ENCODE assay signal across 10 cellular contexts in genomic region chr7:30888783-30889182, GRCh38. TPM values are rescaled to one million over a fixed set of nuclear protein-coding genes. Genes with fewer than 3 reads are reported as not detected.
A peak's percentile ranks its signal among the peaks of the same experiment; 100 is the strongest.
DNase-seq lines count a peak whose midpoint lies in the region; ATAC-seq, FAIRE-seq and TF ChIP-seq lines count a peak whose summit lies in the region.
"Had no signal": no experiment of that assay in that cellular context is flagged by ENCODE, and none has a peak within 500 bp of the region (broad histone marks: within the 10 kb centered on the region; RNA-seq: fewer than 3 reads in every experiment).

No MANE protein-coding gene starts in this region.

- no peak overlapping the region for H3K4me3 Mint-ChIP-seq in astrocyte (ENCODE audit: unreplicated experiment)
- no peak overlapping the region for H3K4me3 Mint-ChIP-seq in activated CD8-positive, alpha-beta T cell treated with anti-CD3 and anti-CD28 coated beads, Interleukin-2, amount 10 ng/mL, durations not matched to agents 7 days and 5 days

- no peak for TF ChIP-seq EP300 in transverse colon (IDR thresholded peaks at IDR 0.05; ENCODE audit: low read depth)

- DNase-seq in NCI-H2107 treated with DMSO at 0.1 percent for 48 hours (lab: John Stamatoyannopoulos, UW; ENCODE audit: unreplicated experiment) (peak; percentile 12), NCI-H2107 (lab: John Stamatoyannopoulos, UW) (no peak), astrocyte (ENCODE audit: low read depth) (peak; percentile 94), hepatocyte (ENCODE audit: low spot score) (peak; percentile 55), transverse colon (no peak)
- no peak for DNase-seq in activated CD8-positive, alpha-beta T cell treated with anti-CD3 and anti-CD28 coated beads, Interleukin-2, amount 10 ng/mL, durations not matched to agents 7 days and 5 days
- DNase-seq: 8988T; stimulated activated CD4-positive, alpha-beta T cell treated with anti-CD3 and anti-CD28 coated beads, Interleukin-2, amount 100 ng/mL, for 48 hours had no signal

- intact Hi-C loops in transverse colon (cut with DNase I; ENCODE audit: low total_unique reads), result no loop called here

- H3K36me3 Mint-ChIP-seq in astrocyte (ENCODE audit: low read depth, unreplicated experiment), result peaks cover 7% of the 10 kb centered on the region
- no peaks in the 10 kb centered on the region for H3K36me3 Mint-ChIP-seq in activated CD8-positive, alpha-beta T cell treated with anti-CD3 and anti-CD28 coated beads, Interleukin-2, amount 10 ng/mL, durations not matched to agents 7 days and 5 days (ENCODE audit: low read depth)

- H3K27me3 ChIP-seq in astrocyte (ENCODE audit: insufficient read depth, low read length) (peaks cover 34% of the 10 kb centered on the region), hepatocyte (no peaks in the 10 kb centered on the region), transverse colon (no peaks in the 10 kb centered on the region)

- peaks cover 9% of the 10 kb centered on the region for H4K20me1 ChIP-seq in astrocyte (ENCODE audit: insufficient read depth, low read length)
- H4K20me1 ChIP-seq in hepatocyte (ENCODE audit: insufficient read depth, poor library complexity, severe bottlenecking), result no peaks in the 10 kb centered on the region

- H3K36me3 ChIP-seq in astrocyte (ENCODE audit: insufficient read depth, low read length) (no peaks in the 10 kb centered on the region), hepatocyte (replicated peaks; ENCODE audit: insufficient read depth, low read depth) (no peaks in the 10 kb centered on the region), transverse colon (no peaks in the 10 kb centered on the region)

- 50% methylated on average over 3 of the region's 3 CpGs for WGBS in hepatocyte (ENCODE audit: low lambda C conversion rate, missing lambda C conversion rate)
- 61% methylated on average over 3 of the region's 3 CpGs; no CpG with 5 or more reads in 1 of the 2 donors for WGBS in transverse colon (ENCODE audit: low coverage in 1 of 2), 2 donors

- FAIRE-seq in astrocyte (lab: Jason Lieb, UNC), result peak; percentile 99

- no peak overlapping the region for H3K27ac ChIP-seq in astrocyte (ENCODE audit: low read depth, low read length)
- no peak overlapping the region for H3K27ac ChIP-seq in hepatocyte
- peak overlapping the region in 3 of 4 donors; percentile 3 to 58 (median 31) for H3K27ac ChIP-seq in transverse colon

- H3K4me1 ChIP-seq in astrocyte (ENCODE audit: insufficient read depth, low read length) (peaks cover 20% of the 10 kb centered on the region), hepatocyte (ENCODE audit: insufficient read depth) (peaks cover 10% of the 10 kb centered on the region), transverse colon (peaks cover 0 to 5% (median 0%) of the 10 kb centered on the region in 4 donors)

- H3K27me3 Mint-ChIP-seq in astrocyte (ENCODE audit: low read depth, unreplicated experiment), result peaks cover 29% of the 10 kb centered on the region
- H3K27me3 Mint-ChIP-seq in activated CD8-positive, alpha-beta T cell treated with anti-CD3 and anti-CD28 coated beads, Interleukin-2, amount 10 ng/mL, durations not matched to agents 7 days and 5 days (ENCODE audit: low read depth), result peaks cover 3% of the 10 kb centered on the region

- no peak overlapping the region for H3K4me3 ChIP-seq in astrocyte (ENCODE audit: insufficient read depth, low read depth, low read length)
- H3K4me3 ChIP-seq in hepatocyte, result no peak overlapping the region
- H3K4me3 ChIP-seq in transverse colon, result no peak overlapping the region

- H3K9ac ChIP-seq in astrocyte (ENCODE audit: low read length), result no peak overlapping the region

- no peak overlapping the region for H2AFZ ChIP-seq in astrocyte (ENCODE audit: low read depth, low read length)
- H2AFZ ChIP-seq in hepatocyte, result no peak overlapping the region

- TF ChIP-seq CTCF in astrocyte (IDR thresholded peaks at IDR 0.05; ENCODE audit: insufficient read depth, low read depth, low read length) (no peak), hepatocyte (IDR thresholded peaks at IDR 0.05; ENCODE audit: poor library complexity) (no peak), transverse colon (IDR thresholded peaks at IDR 0.05) (no peak)

- CTCF ChIA-PET in activated CD8-positive, alpha-beta T cell treated with anti-CD3 and anti-CD28 coated beads, Interleukin-2, amount 10 ng/mL, durations not matched to agents 7 days and 5 days (lab: Charles Lee), result no interaction called here

- H3K4me2 ChIP-seq in astrocyte (ENCODE audit: low read length) (peak overlapping the region; percentile 13), hepatocyte (no peak overlapping the region)

- peaks cover 5% of the 10 kb centered on the region for H3K9me3 Mint-ChIP-seq in astrocyte (ENCODE audit: unreplicated experiment)
- no peaks in the 10 kb centered on the region for H3K9me3 Mint-ChIP-seq in activated CD8-positive, alpha-beta T cell treated with anti-CD3 and anti-CD28 coated beads, Interleukin-2, amount 10 ng/mL, durations not matched to agents 7 days and 5 days (ENCODE audit: insufficient read depth)

- H3K9me3 ChIP-seq in astrocyte (ENCODE audit: insufficient read depth, low read depth, low read length), result no peaks in the 10 kb centered on the region
- no peaks in the 10 kb centered on the region for H3K9me3 ChIP-seq in hepatocyte (ENCODE audit: low read depth)
- no peaks in the 10 kb centered on the region for H3K9me3 ChIP-seq in transverse colon

- in situ Hi-C loops in transverse colon (cut with MboI; ENCODE audit: low pct_ligation_motif_present in 1 of 4, low pct_unique_long_range_greater_than_20kb in 1 of 4, low sequenced_read_pairs in 3 of 4), result no loop called here

- POLR2A ChIA-PET in activated CD8-positive, alpha-beta T cell treated with anti-CD3 and anti-CD28 coated beads, Interleukin-2, amount 10 ng/mL, durations not matched to agents 7 days and 5 days (lab: Charles Lee), result no interaction called here

- H3K79me2 ChIP-seq in astrocyte (ENCODE audit: insufficient read depth, low read length) (no peaks in the 10 kb centered on the region), hepatocyte (no peaks in the 10 kb centered on the region)

- H3K4me1 Mint-ChIP-seq in astrocyte (ENCODE audit: low read depth, unreplicated experiment), result peaks cover 17% of the 10 kb centered on the region
- no peaks in the 10 kb centered on the region for H3K4me1 Mint-ChIP-seq in activated CD8-positive, alpha-beta T cell treated with anti-CD3 and anti-CD28 coated beads, Interleukin-2, amount 10 ng/mL, durations not matched to agents 7 days and 5 days (ENCODE audit: low read depth)

- ATAC-seq in activated CD8-positive, alpha-beta T cell treated with anti-CD3 and anti-CD28 coated beads, Interleukin-2, amount 10 ng/mL, durations not matched to agents 7 days and 5 days, result no peak
- ATAC-seq in HG02610 (IDR thresholded peaks at IDR 0.05; ENCODE audit: unreplicated experiment) (no peak), HG02973 (IDR thresholded peaks at IDR 0.05; ENCODE audit: unreplicated experiment) (no peak)

- H3K9me2 ChIP-seq in hepatocyte (replicated peaks; ENCODE audit: insufficient read depth), result no peaks in the 10 kb centered on the region

- peak overlapping the region; percentile 67 for H3K27ac Mint-ChIP-seq in astrocyte (ENCODE audit: unreplicated experiment)
- no peak overlapping the region for H3K27ac Mint-ChIP-seq in activated CD8-positive, alpha-beta T cell treated with anti-CD3 and anti-CD28 coated beads, Interleukin-2, amount 10 ng/mL, durations not matched to agents 7 days and 5 days

- no peak for TF ChIP-seq POLR2A in transverse colon (IDR thresholded peaks at IDR 0.05)

RNA-seq across cellular contexts. Expression of gene AQP1, which starts 22.9 kb away (rescaled TPM):
- total RNA-seq in astrocyte, result 6.7 and 10.0 TPM in 2 replicates
- 92.3 and 124 TPM in 2 replicates for total RNA-seq in hepatocyte
- 183 and 241 TPM in 2 replicates for polyA plus RNA-seq in hepatocyte
- 10 to 100 TPM; 21.3 to 98.3 (median 28.4) TPM for total RNA-seq in transverse colon
- under 1 TPM in 1 of 2 experiments, not detected in 1; 0.23 TPM for total RNA-seq in activated CD8-positive, alpha-beta T cell treated with anti-CD3 and anti-CD28 coated beads, Interleukin-2, amount 10 ng/mL, durations not matched to agents 7 days and 5 days

Comparison
In these comparisons a context has a peak if more than half of its experiments do, and no peak if none do; other contexts are left out.
1. DNase-seq: peak in NCI-H2107 treated with DMSO at 0.1 percent for 48 hours (single experiment), astrocyte (single experiment) and hepatocyte (single experiment); none in NCI-H2107 (single experiment), transverse colon (single experiment) and activated CD8-positive, alpha-beta T cell treated with anti-CD3 and anti-CD28 coated beads, Interleukin-2, amount 10 ng/mL, durations not matched to agents 7 days and 5 days (single experiment).
2. H3K27ac ChIP-seq: peak in transverse colon (3 of 4); none in astrocyte (single experiment) and hepatocyte (single experiment).